In genomic region chr17:7046127-7046724, GRCh38 we compare ENCODE assay signal across 7 cellular contexts. TPM values are rescaled to one million over a fixed set of nuclear protein-coding genes. Genes with fewer than 3 reads are reported as not detected.
DNase-seq lines count a peak whose midpoint lies in the region; ATAC-seq, FAIRE-seq and TF ChIP-seq lines count a peak whose summit lies in the region.
"Had no signal": no experiment of that assay in that cellular context is flagged by ENCODE, and none has a peak within 500 bp of the region (broad histone marks: within the 10 kb centered on the region; RNA-seq: fewer than 3 reads in every experiment).

No MANE protein-coding gene starts in this region.

- H3K9ac ChIP-seq in rectal smooth muscle tissue (ENCODE audit: low read length) = no peak overlapping the region

- no peak for TF ChIP-seq EP300 in A549 (IDR thresholded peaks at IDR 0.05)

- no peaks in the 10 kb centered on the region for H3K9me3 ChIP-seq in A549
- H3K9me3 ChIP-seq in ectodermal cell (ENCODE audit: control insufficient read depth, low read length) = no peaks in the 10 kb centered on the region

- no peak for FAIRE-seq in A549 (lab: Jason Lieb, UNC)

- ATAC-seq in A549 (peak; percentile 16 to 40; a peak in 4 of 6 replicates), HG03139 (IDR thresholded peaks at IDR 0.05; ENCODE audit: unreplicated experiment) (no peak)

- peak; percentile 34; the same call in 2 of the 3 replicates for TF ChIP-seq CTCF in A549 (IDR thresholded peaks at IDR 0.05)

- H3K36me3 ChIP-seq in ectodermal cell (ENCODE audit: control insufficient read depth, insufficient read depth, low read length) = no peaks in the 10 kb centered on the region
- H3K36me3 ChIP-seq in rectal smooth muscle tissue (ENCODE audit: control insufficient read depth, insufficient read depth, low read length) = no peaks in the 10 kb centered on the region

- TF ChIP-seq RAD21 in A549 (conservative IDR thresholded peaks at IDR 0.05 in 1 of 2, IDR thresholded peaks at IDR 0.05 in 1 of 2) = no peak; a peak in 1 of 5 replicates

- WGBS in A549 (ENCODE audit: missing lambda C conversion rate) = 57% methylated on average over 15 of the region's 15 CpGs
- 5 to 6% methylated on average over 15 of the region's 15 CpGs for WGBS in ectodermal cell, 2 experiments

- H3K4me3 ChIP-seq in A549 = no peak overlapping the region
- peak overlapping the region; percentile 37 for H3K4me3 ChIP-seq in ectodermal cell (ENCODE audit: insufficient read depth, low read depth, low read length)
- H3K4me3 ChIP-seq in rectal smooth muscle tissue (ENCODE audit: low read length) = peak overlapping the region; percentile 30

- DNase-seq in A549 (ENCODE audit: low read depth in 1 of 2, low spot score in 1 of 2) (no peak), NCI-H2227 treated with DMSO at 0.1 percent for 48 hours (lab: John Stamatoyannopoulos, UW) (peak; percentile 22), H4 (ENCODE audit: low spot score) (no peak)

- H3K27ac ChIP-seq in A549 = peak overlapping the region in 1 of 2 experiments; percentile 12; a peak in 1 of 6 replicates
- no peak overlapping the region for H3K27ac ChIP-seq in ectodermal cell (ENCODE audit: insufficient read depth, low read depth, low read length, poor library complexity, severe bottlenecking)
- peak overlapping the region; percentile 73 for H3K27ac ChIP-seq in rectal smooth muscle tissue (ENCODE audit: low read depth, low read length)

- H3K4me2 ChIP-seq in A549 = peak overlapping the region; percentile 65

- peaks cover 19% of the 10 kb centered on the region for H3K4me1 ChIP-seq in A549
- H3K4me1 ChIP-seq in ectodermal cell (ENCODE audit: control insufficient read depth, insufficient read depth, low read length) = peaks cover 31% of the 10 kb centered on the region
- H3K4me1 ChIP-seq in rectal smooth muscle tissue (ENCODE audit: control insufficient read depth, insufficient read depth, low read length) = peaks cover 17% of the 10 kb centered on the region

- no peak for TF ChIP-seq POLR2A in A549 (IDR thresholded peaks at IDR 0.05; ENCODE audit: low read length)

- H3K27me3 ChIP-seq in ectodermal cell (ENCODE audit: control insufficient read depth, insufficient read depth, low read length, poor library complexity, severe bottlenecking) (peaks cover 59% of the 10 kb centered on the region), rectal smooth muscle tissue (ENCODE audit: control insufficient read depth, insufficient read depth, low read length) (peaks cover 10% of the 10 kb centered on the region)

- POLR2A ChIA-PET in A549 (lab: Yijun Ruan, JAX) = interaction anchor here (1.0 to 1.5 kb wide), 7 partner anchors 11 to 197 kb away, joined by 3 to 13 read pairs (median 5); partner anchors contain the start of genes GABARAP and SLC16A13

- CTCF ChIA-PET in A549 (lab: Yijun Ruan, JAX) = interaction anchor here (0.6 to 34.0 kb wide), 76 partner anchors 9 to 944 kb away, joined by 3 to 1477 read pairs (median 6); partner anchors contain the start of genes ACADVL, ACAP1, ASGR1 and ASGR2

TF ChIP-seq in A549, 52 proteins besides CTCF, POLR2A, EP300 and RAD21:
- peak; percentile 36; the same call in 1 of the 3 replicates for TF ChIP-seq SMC3 (IDR thresholded peaks at IDR 0.05)
- TF ChIP-seq HOXB13 (CRISPR knock-in tag; IDR thresholded peaks at IDR 0.05; ENCODE audit: low read depth) = no peak
- TF ChIP-seq RFX5 (IDR thresholded peaks at IDR 0.05) = 0 out of 2 replicates have a peak, but pooled peaks have one; percentile 8
TF ChIP-seq in A549: peak in this region for 2.

RNA-seq across cellular contexts. Expression of gene SLC16A11, which starts 2.3 kb away (rescaled TPM):
- polyA plus RNA-seq in A549 (2011; rRNA removed) (not detected in 2 replicates), A549 (2017; fragmentation: RNase III; extraction: RNeasy Plus Mini Kit Qiagen cat#74134 plus additional on column Dnase treatment) (not detected in 3 replicates)
- polyA plus RNA-seq in A549 (2012; cell fraction: cytosol; rRNA removed) = not detected in 2 replicates
- 0.08 TPM in 1 of 2 replicates, not detected in the other for polyA plus RNA-seq in A549 (2012; cell fraction: nucleus; rRNA removed)
- polyA minus RNA-seq in A549 (2011; rRNA and poly(A)+ RNA removed) = not detected in 2 replicates
- polyA plus RNA-seq in ectodermal cell (2013, experiment 1 of 4) = 0.59 TPM
- polyA plus RNA-seq in ectodermal cell (2013, experiment 2 of 4) = 0.14 TPM
- 0.64 TPM for polyA plus RNA-seq in ectodermal cell (2013, experiment 3 of 4)
- 0.41 TPM for polyA plus RNA-seq in ectodermal cell (2013, experiment 4 of 4)
- total RNA-seq in H4 (2014; rRNA removed; shearing (Covaris generic)) = not detected in 2 replicates
- total RNA-seq: fibroblast of villous mesenchyme had no signal

RNA-seq across cellular contexts. Expression of gene SLC16A13, which starts 10.4 kb away (rescaled TPM):
- polyA plus RNA-seq in A549 (2011; rRNA removed) (6.2 and 8.0 TPM in 2 replicates), A549 (2017; fragmentation: RNase III; extraction: RNeasy Plus Mini Kit Qiagen cat#74134 plus additional on column Dnase treatment) (6.2 to 10.9 TPM (median 10.4 TPM) in 3 replicates)
- polyA plus RNA-seq in A549 (2012; cell fraction: cytosol; rRNA removed) = 7.9 and 11.7 TPM in 2 replicates
- polyA plus RNA-seq in A549 (2012; cell fraction: nucleus; rRNA removed) = 16.2 and 19.5 TPM in 2 replicates
- polyA minus RNA-seq in A549 (2011; rRNA and poly(A)+ RNA removed) = 8.2 and 8.4 TPM in 2 replicates
- polyA plus RNA-seq in ectodermal cell (2013, experiment 1 of 4) = 5.3 TPM
- polyA plus RNA-seq in ectodermal cell (2013, experiment 2 of 4) = 4.7 TPM
- polyA plus RNA-seq in ectodermal cell (2013, experiment 3 of 4) = 2.6 TPM
- 2.9 TPM for polyA plus RNA-seq in ectodermal cell (2013, experiment 4 of 4)
- 0.77 TPM in 1 of 2 replicates, not detected in the other for total RNA-seq in H4 (2014; rRNA removed; shearing (Covaris generic))

RNA-seq across cellular contexts. Expression of gene BCL6B, which starts 23.4 kb away (rescaled TPM):
- polyA plus RNA-seq in A549 (2011; rRNA removed) = 0.16 TPM in 1 of 2 replicates, not detected in the other
- 0.01 TPM in 1 of 2 replicates, not detected in the other for polyA plus RNA-seq in A549 (2012; cell fraction: cytosol; rRNA removed)
- 0.02 and 0.05 TPM in 2 replicates for polyA plus RNA-seq in A549 (2012; cell fraction: nucleus; rRNA removed)
- polyA plus RNA-seq in A549 (2017; fragmentation: RNase III; extraction: RNeasy Plus Mini Kit Qiagen cat#74134 plus additional on column Dnase treatment) = 0.03 to 0.04 TPM in 2 of 3 replicates, not detected in the other
- polyA minus RNA-seq in A549 (2011; rRNA and poly(A)+ RNA removed) = not detected in 2 replicates
- 6.3 TPM for polyA plus RNA-seq in ectodermal cell (2013, experiment 1 of 4)
- polyA plus RNA-seq in ectodermal cell (2013, experiment 2 of 4) = 2.7 TPM
- 2.5 TPM for polyA plus RNA-seq in ectodermal cell (2013, experiment 3 of 4)
- polyA plus RNA-seq in ectodermal cell (2013, experiment 4 of 4) = 2.6 TPM
- not detected in 2 replicates for total RNA-seq in H4 (2014; rRNA removed; shearing (Covaris generic))
- total RNA-seq: fibroblast of villous mesenchyme had no signal

RNA-seq across cellular contexts. Expression of gene RNASEK, which starts 33.8 kb away (rescaled TPM):
- polyA plus RNA-seq in A549 (2011; rRNA removed) = 185 and 210 TPM in 2 replicates
- 152 and 203 TPM in 2 replicates for polyA plus RNA-seq in A549 (2012; cell fraction: cytosol; rRNA removed)
- polyA plus RNA-seq in A549 (2012; cell fraction: nucleus; rRNA removed) = 129 and 138 TPM in 2 replicates
- 388 to 426 TPM (median 424 TPM) in 3 replicates for polyA plus RNA-seq in A549 (2017; fragmentation: RNase III; extraction: RNeasy Plus Mini Kit Qiagen cat#74134 plus additional on column Dnase treatment)
- polyA minus RNA-seq in A549 (2011; rRNA and poly(A)+ RNA removed) = 81.0 and 92.3 TPM in 2 replicates
- 188 TPM for polyA plus RNA-seq in ectodermal cell (2013, experiment 1 of 4)
- polyA plus RNA-seq in ectodermal cell (2013, experiment 2 of 4) = 200 TPM
- polyA plus RNA-seq in ectodermal cell (2013, experiment 3 of 4) = 152 TPM
- polyA plus RNA-seq in ectodermal cell (2013, experiment 4 of 4) = 170 TPM
- total RNA-seq in H4 (2014; rRNA removed; shearing (Covaris generic)) = 166 and 188 TPM in 2 replicates

RNA-seq across cellular contexts. Expression of gene CLEC10A, which starts 33.8 kb away (rescaled TPM):
- polyA plus RNA-seq in A549 (2011; rRNA removed) = not detected in 2 replicates
- polyA plus RNA-seq in A549 (2012; cell fraction: cytosol; rRNA removed) = not detected in 2 replicates
- polyA plus RNA-seq in A549 (2012; cell fraction: nucleus; rRNA removed) = not detected in 2 replicates
- polyA plus RNA-seq in A549 (2017; fragmentation: RNase III; extraction: RNeasy Plus Mini Kit Qiagen cat#74134 plus additional on column Dnase treatment) = not detected in 3 replicates
- polyA minus RNA-seq in A549 (2011; rRNA and poly(A)+ RNA removed) = not detected in 2 replicates
- polyA plus RNA-seq in ectodermal cell (2013, experiment 1 of 4) = 1.6 TPM
- 0.46 TPM for polyA plus RNA-seq in ectodermal cell (2013, experiment 2 of 4)
- 0.64 TPM for polyA plus RNA-seq in ectodermal cell (2013, experiment 3 of 4)
- 0.53 TPM for polyA plus RNA-seq in ectodermal cell (2013, experiment 4 of 4)
- not detected in 2 replicates for total RNA-seq in H4 (2014; rRNA removed; shearing (Covaris generic))
- total RNA-seq: fibroblast of villous mesenchyme had no signal
